Comparison of ENCODE assay signal across 17 cellular contexts in the genomic region with DNA sequence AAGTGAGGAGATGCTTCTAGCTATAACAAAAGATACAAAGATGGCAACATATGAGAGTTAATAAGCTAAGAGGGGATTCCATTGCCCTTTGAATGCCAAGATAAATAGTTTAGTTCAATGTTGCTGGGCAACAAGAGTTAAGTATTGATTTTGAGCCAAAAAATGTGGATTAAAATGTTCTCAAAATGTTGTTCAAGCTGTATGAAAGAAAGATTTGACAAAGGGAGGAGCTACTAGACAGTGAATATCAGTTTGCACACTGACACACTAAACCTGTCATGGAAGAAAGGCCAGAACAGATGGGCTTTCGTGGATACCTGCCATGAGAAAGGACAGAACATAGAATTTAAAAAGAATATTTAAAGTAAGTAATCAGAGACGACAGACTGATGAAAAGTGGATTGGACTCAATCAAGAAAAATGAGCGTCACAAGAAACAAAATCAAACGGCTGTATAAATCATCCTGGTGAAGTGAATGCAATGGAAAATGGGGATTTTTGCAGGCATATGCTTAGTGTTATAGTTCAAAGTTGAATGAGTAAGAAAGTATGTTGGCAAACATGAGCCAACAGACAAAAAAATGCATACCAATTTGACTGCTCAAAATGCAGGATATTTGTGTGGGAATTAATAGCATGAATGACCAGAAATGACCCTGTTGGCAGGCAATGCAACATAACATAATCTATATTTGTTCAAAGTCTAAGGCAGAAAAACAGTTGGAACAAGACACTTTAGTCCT. TPM values are rescaled to one million over a fixed set of nuclear protein-coding genes. Genes with fewer than 3 reads are reported as not detected.
A peak's percentile ranks its signal among the peaks of the same experiment; 100 is the strongest.
DNase-seq lines count a peak whose midpoint lies in the region; ATAC-seq and TF ChIP-seq lines count a peak whose summit lies in the region.
"Had no signal": no experiment of that assay in that cellular context is flagged by ENCODE, and none has a peak within 500 bp of the region (broad histone marks: within the 10 kb centered on the region; RNA-seq: fewer than 3 reads in every experiment).

No MANE protein-coding gene starts in this region.

- peak overlapping the region; percentile 73 for H3K27ac Mint-ChIP-seq in chondrocyte (ENCODE audit: unreplicated experiment)
- H3K27ac Mint-ChIP-seq in nephron: peak overlapping the region; percentile 37 to 71 (median 43)
- H3K27ac Mint-ChIP-seq in activated CD4-positive, alpha-beta T cell treated with anti-CD3 and anti-CD28 coated beads for 36 hours: no peak overlapping the region
- H3K27ac Mint-ChIP-seq in activated naive CD4-positive, alpha-beta T cell treated with anti-CD3 and anti-CD28 coated beads, Interleukin-2, amount 10 ng/mL, durations not matched to agents 7 days and 5 days: no peak overlapping the region
- H3K27ac Mint-ChIP-seq: activated naive CD4-positive, alpha-beta T cell treated with anti-CD3 and anti-CD28 coated beads for 36 hours; stimulated activated effector memory CD8-positive, alpha-beta T cell treated with anti-CD3 and anti-CD28 coated beads, Interleukin-12 subunit alpha, Interleukin-12 subunit beta, amount 100 ng/mL, for 72 hours; T-helper 1 cell treated with Interleukin-12 subunit alpha and Interleukin-12 subunit beta and Interleukin-4 antibody, amounts not matched to agents 30 μg/mL and 1 μg/mL, for 36 hours had no signal

- peak; percentile 21 for DNase-seq in MG63
- DNase-seq in chondrocyte (ENCODE audit: low spot score): no peak
- DNase-seq in activated CD4-positive, alpha-beta T cell treated with anti-CD3 and anti-CD28 coated beads for 36 hours: no peak
- DNase-seq in SKM-1 (lab: John Stamatoyannopoulos, UW; ENCODE audit: unreplicated experiment): no peak
- DNase-seq in activated naive CD4-positive, alpha-beta T cell treated with anti-CD3 and anti-CD28 coated beads, Interleukin-2, amount 10 ng/mL, durations not matched to agents 7 days and 5 days: no peak
- DNase-seq in NCI-H1436 (lab: John Stamatoyannopoulos, UW): no peak
- DNase-seq: activated CD8-positive, alpha-beta memory T cell treated with anti-CD3 and anti-CD28 coated beads, Interleukin-2, amount 50 U/mL, for 48 hours; activated naive CD4-positive, alpha-beta T cell treated with anti-CD3 and anti-CD28 coated beads for 36 hours; caudate nucleus; COR-L47; hypothalamus; NCI-H510A treated with DMSO at 0.1 percent for 48 hours; RPMI8226 had no signal

- H3K4me3 Mint-ChIP-seq in chondrocyte (ENCODE audit: unreplicated experiment) (peak overlapping the region; percentile 14), nephron (peak overlapping the region; percentile 41 to 61 (median 51))
- no peak overlapping the region for H3K4me3 Mint-ChIP-seq in activated CD4-positive, alpha-beta T cell treated with anti-CD3 and anti-CD28 coated beads for 36 hours
- no peak overlapping the region for H3K4me3 Mint-ChIP-seq in activated naive CD4-positive, alpha-beta T cell treated with anti-CD3 and anti-CD28 coated beads, Interleukin-2, amount 10 ng/mL, durations not matched to agents 7 days and 5 days
- H3K4me3 Mint-ChIP-seq: activated naive CD4-positive, alpha-beta T cell treated with anti-CD3 and anti-CD28 coated beads for 36 hours; stimulated activated effector memory CD8-positive, alpha-beta T cell treated with anti-CD3 and anti-CD28 coated beads, Interleukin-12 subunit alpha, Interleukin-12 subunit beta, amount 100 ng/mL, for 72 hours; T-helper 1 cell treated with Interleukin-12 subunit alpha and Interleukin-12 subunit beta and Interleukin-4 antibody, amounts not matched to agents 30 μg/mL and 1 μg/mL, for 36 hours had no signal

- peaks cover 23% of the 10 kb centered on the region for H3K79me2 ChIP-seq in ACC112 (ENCODE audit: control insufficient read depth, insufficient read depth, low read length, unreplicated experiment)

- peak overlapping the region; percentile 42 for H3K4me3 ChIP-seq in ACC112 (ENCODE audit: low read depth, low read length)
- no peak overlapping the region for H3K4me3 ChIP-seq in MG63

- CTCF ChIA-PET in activated CD4-positive, alpha-beta T cell treated with anti-CD3 and anti-CD28 coated beads for 36 hours (lab: Charles Lee): no interaction called here
- CTCF ChIA-PET in activated naive CD4-positive, alpha-beta T cell treated with anti-CD3 and anti-CD28 coated beads, Interleukin-2, amount 10 ng/mL, durations not matched to agents 7 days and 5 days (lab: Charles Lee): no interaction called here

- intact Hi-C loops in activated CD4-positive, alpha-beta T cell treated with anti-CD3 and anti-CD28 coated beads for 36 hours (cut with DNase I, micrococcal nuclease): no loop called here

- TF ChIP-seq CTCF in chondrocyte (IDR thresholded peaks at IDR 0.05) (no peak), nephron (IDR thresholded peaks at IDR 0.05; ENCODE audit: unreplicated experiment in 3 of 3) (no peak)

- ATAC-seq in activated CD4-positive, alpha-beta T cell treated with anti-CD3 and anti-CD28 coated beads for 36 hours: no peak
- ATAC-seq: stimulated activated effector memory CD8-positive, alpha-beta T cell treated with anti-CD3 and anti-CD28 coated beads, Interleukin-12 subunit alpha, Interleukin-12 subunit beta, amount 100 ng/mL, for 72 hours had no signal

- H3K4me1 Mint-ChIP-seq in chondrocyte (ENCODE audit: low read depth) (peaks cover 76% of the 10 kb centered on the region), nephron (peaks cover 62% of the 10 kb centered on the region)
- H3K4me1 Mint-ChIP-seq in activated CD4-positive, alpha-beta T cell treated with anti-CD3 and anti-CD28 coated beads for 36 hours: no peaks in the 10 kb centered on the region
- no peaks in the 10 kb centered on the region for H3K4me1 Mint-ChIP-seq in activated naive CD4-positive, alpha-beta T cell treated with anti-CD3 and anti-CD28 coated beads, Interleukin-2, amount 10 ng/mL, durations not matched to agents 7 days and 5 days
- H3K4me1 Mint-ChIP-seq: stimulated activated effector memory CD8-positive, alpha-beta T cell treated with anti-CD3 and anti-CD28 coated beads, Interleukin-12 subunit alpha, Interleukin-12 subunit beta, amount 100 ng/mL, for 72 hours had no signal

- H3K36me3 Mint-ChIP-seq in chondrocyte (ENCODE audit: low read depth) (peaks cover 46% of the 10 kb centered on the region), nephron (ENCODE audit: low read depth) (peaks cover 83% of the 10 kb centered on the region)
- H3K36me3 Mint-ChIP-seq in activated CD4-positive, alpha-beta T cell treated with anti-CD3 and anti-CD28 coated beads for 36 hours (ENCODE audit: low read depth): no peaks in the 10 kb centered on the region
- no peaks in the 10 kb centered on the region for H3K36me3 Mint-ChIP-seq in activated naive CD4-positive, alpha-beta T cell treated with anti-CD3 and anti-CD28 coated beads, Interleukin-2, amount 10 ng/mL, durations not matched to agents 7 days and 5 days
- H3K36me3 Mint-ChIP-seq: stimulated activated effector memory CD8-positive, alpha-beta T cell treated with anti-CD3 and anti-CD28 coated beads, Interleukin-12 subunit alpha, Interleukin-12 subunit beta, amount 100 ng/mL, for 72 hours had no signal

- no peaks in the 10 kb centered on the region for H3K9me3 Mint-ChIP-seq in chondrocyte (ENCODE audit: low read depth)
- no peaks in the 10 kb centered on the region for H3K9me3 Mint-ChIP-seq in nephron
- no peaks in the 10 kb centered on the region for H3K9me3 Mint-ChIP-seq in activated CD4-positive, alpha-beta T cell treated with anti-CD3 and anti-CD28 coated beads for 36 hours (ENCODE audit: low read depth)
- no peaks in the 10 kb centered on the region for H3K9me3 Mint-ChIP-seq in activated naive CD4-positive, alpha-beta T cell treated with anti-CD3 and anti-CD28 coated beads, Interleukin-2, amount 10 ng/mL, durations not matched to agents 7 days and 5 days
- H3K9me3 Mint-ChIP-seq: activated naive CD4-positive, alpha-beta T cell treated with anti-CD3 and anti-CD28 coated beads for 36 hours; T-helper 1 cell treated with Interleukin-12 subunit alpha and Interleukin-12 subunit beta and Interleukin-4 antibody, amounts not matched to agents 30 μg/mL and 1 μg/mL, for 36 hours had no signal

- H3K36me3 ChIP-seq in ACC112 (ENCODE audit: insufficient read depth, low read length) (peaks cover 30% of the 10 kb centered on the region), MG63 (peaks cover 87% of the 10 kb centered on the region)

- H2AFZ ChIP-seq in ACC112 (ENCODE audit: low read length, unreplicated experiment): peak overlapping the region; percentile 31

- POLR2A ChIA-PET in activated CD4-positive, alpha-beta T cell treated with anti-CD3 and anti-CD28 coated beads for 36 hours (lab: Charles Lee): no interaction called here

- H3K27ac ChIP-seq in ACC112 (ENCODE audit: low read depth, low read length): peak overlapping the region; percentile 91

- no peaks in the 10 kb centered on the region for H3K9me3 ChIP-seq in MG63

- H3K27me3 ChIP-seq in ACC112 (ENCODE audit: insufficient read depth, low read length): no peaks in the 10 kb centered on the region
- H3K27me3 ChIP-seq in MG63: no peaks in the 10 kb centered on the region

- no peaks in the 10 kb centered on the region for H3K27me3 Mint-ChIP-seq in chondrocyte (ENCODE audit: low read depth)
- no peaks in the 10 kb centered on the region for H3K27me3 Mint-ChIP-seq in nephron (ENCODE audit: low read depth)
- no peaks in the 10 kb centered on the region for H3K27me3 Mint-ChIP-seq in activated CD4-positive, alpha-beta T cell treated with anti-CD3 and anti-CD28 coated beads for 36 hours
- no peaks in the 10 kb centered on the region for H3K27me3 Mint-ChIP-seq in activated naive CD4-positive, alpha-beta T cell treated with anti-CD3 and anti-CD28 coated beads, Interleukin-2, amount 10 ng/mL, durations not matched to agents 7 days and 5 days

- H3K4me1 ChIP-seq in ACC112 (ENCODE audit: control insufficient read depth, insufficient read depth, low read length, unreplicated experiment): peaks cover 66% of the 10 kb centered on the region

RNA-seq across cellular contexts. Expression of gene PCDH18, which starts 7.5 kb away (rescaled TPM):
- 22.1 and 26.5 TPM in 2 replicates for total RNA-seq in MG63 (2014; rRNA removed; shearing (Covaris generic); ENCODE audit: low replicate concordance)
- 33.3 to 69.9 TPM (median 35.8 TPM) in 3 replicates for total RNA-seq in chondrocyte
- total RNA-seq in activated CD4-positive, alpha-beta T cell treated with anti-CD3 and anti-CD28 coated beads for 36 hours: not detected

Comparison
In these comparisons a context has a peak if more than half of its experiments do, and no peak if none do; other contexts are left out.
1. H3K27ac Mint-ChIP-seq: peak in chondrocyte (single experiment) and nephron (3 of 3); none in activated CD4-positive, alpha-beta T cell treated with anti-CD3 and anti-CD28 coated beads for 36 hours (single experiment) and activated naive CD4-positive, alpha-beta T cell treated with anti-CD3 and anti-CD28 coated beads, Interleukin-2, amount 10 ng/mL, durations not matched to agents 7 days and 5 days (single experiment).
2. H3K4me3 Mint-ChIP-seq: peak in chondrocyte (single experiment) and nephron (3 of 3); none in activated CD4-positive, alpha-beta T cell treated with anti-CD3 and anti-CD28 coated beads for 36 hours (single experiment) and activated naive CD4-positive, alpha-beta T cell treated with anti-CD3 and anti-CD28 coated beads, Interleukin-2, amount 10 ng/mL, durations not matched to agents 7 days and 5 days (single experiment).
3. RNA of gene PCDH18, which starts 7.5 kb away (total RNA-seq): 33.3 to 69.9 TPM in chondrocyte and 22.1 to 26.5 TPM in MG63; not detected in activated CD4-positive, alpha-beta T cell treated with anti-CD3 and anti-CD28 coated beads for 36 hours; every median in the first group is over 10 times any median in the second.